Comparison of ENCODE assay signal across 8 cellular contexts in genomic region chr9:90801175-90801506, GRCh38. TPM values are rescaled to one million over a fixed set of nuclear protein-coding genes. Genes with fewer than 3 reads are reported as not detected.
DNase-seq lines count a peak whose midpoint lies in the region; ATAC-seq, FAIRE-seq and TF ChIP-seq lines count a peak whose summit lies in the region.

No MANE protein-coding gene starts in this region.

- H2BK12ac ChIP-seq in H1 (ENCODE audit: low read depth, low read length) = no peak overlapping the region

- FAIRE-seq in H1 (lab: Jason Lieb, UNC) = no peak

- H4K5ac ChIP-seq in H1 (ENCODE audit: insufficient read length, low read depth, low read length) = no peak overlapping the region

- no peak overlapping the region; the same call in 1 of the 2 replicates for H4K8ac ChIP-seq in H1 (ENCODE audit: extremely low read depth, insufficient read depth, low read length)

- H3K9me3 ChIP-seq in H1 (ENCODE audit: insufficient read depth in 2 of 2, low read depth in 1 of 2, low read length in 1 of 2) = no peaks in the 10 kb centered on the region

- H3K18ac ChIP-seq in H1 (ENCODE audit: extremely low read depth, low read length) = 0 out of 2 replicates have a peak overlapping the region, but pooled peaks have one; percentile 65

- peak overlapping the region; percentile 43 for H2AFZ ChIP-seq in H1 (ENCODE audit: low read length)

- no peaks in the 10 kb centered on the region for H3K79me2 ChIP-seq in H1 (ENCODE audit: control insufficient read depth in 1 of 2, insufficient read depth in 2 of 2, low read length in 2 of 2)

- peak overlapping the region; percentile 58 to 75 for H3K4me2 ChIP-seq in H1 (ENCODE audit: insufficient read depth in 1 of 2, low read depth in 2 of 2, low read length in 2 of 2)

- 24% methylated on average over 11 of the region's 11 CpGs; no CpG with 5 or more reads in 1 of the 2 experiments for WGBS in H1 (ENCODE audit: extremely low coverage in 1 of 2, insufficient coverage in 1 of 2, insufficient read length in 1 of 2, insufficient replicate concordance in 2 of 2, low coverage in 1 of 2, low lambda C conversion rate in 2 of 2, missing lambda C conversion rate in 1 of 2), 2 experiments

- no peak overlapping the region for H3K23ac ChIP-seq in H1 (ENCODE audit: insufficient read length)

- no peaks in the 10 kb centered on the region for H3K79me1 ChIP-seq in H1 (ENCODE audit: low read depth, low read length)

- H3K27ac ChIP-seq in H1 (ENCODE audit: low read depth, low read length) = no peak overlapping the region

- no peak overlapping the region for H2BK120ac ChIP-seq in H1 (replicated peaks; ENCODE audit: low read depth, low read length)

- intact Hi-C loops in sciatic nerve (cut with DNase I) = no loop called here

- TF ChIP-seq RAD21 in H1 (IDR thresholded peaks at IDR 0.05 in 1 of 2, conservative IDR thresholded peaks at IDR 0.05 in 1 of 2; ENCODE audit: low read depth in 2 of 2, low read length in 2 of 2) = no peak

- DNase-seq in NCI-H2107 treated with DMSO at 0.1 percent for 48 hours (lab: John Stamatoyannopoulos, UW; ENCODE audit: unreplicated experiment) = peak; percentile 22
- no peak for DNase-seq in NCI-H2107 (lab: John Stamatoyannopoulos, UW)
- peak; percentile 91 for DNase-seq in KG1 (lab: John Stamatoyannopoulos, UW)
- DNase-seq in H1 (ENCODE audit: low read depth in 1 of 2, low spot score in 2 of 2) = no peak
- DNase-seq in sciatic nerve (ENCODE audit: low spot score) = no peak
- no peak for DNase-seq in T-helper 2 cell

- no peak overlapping the region for H4K91ac ChIP-seq in H1 (replicated peaks; ENCODE audit: insufficient read length, low read length)

- no peak overlapping the region for H2BK5ac ChIP-seq in H1 (ENCODE audit: low read depth, low read length)

- H3K27me3 ChIP-seq in H1 (replicated peaks in 1 of 4; ENCODE audit: control insufficient read depth in 3 of 4, extremely low read depth in 1 of 4, insufficient read depth in 3 of 4, low read length in 3 of 4) = peaks cover 0 to 18% (median 11%) of the 10 kb centered on the region in 4 experiments; a peak in 6 of 7 replicates

- no peak overlapping the region for H3K56ac ChIP-seq in H1 (replicated peaks; ENCODE audit: insufficient read length, low read depth, low read length)

- no peaks in the 10 kb centered on the region for H4K20me1 ChIP-seq in H1 (replicated peaks in 1 of 2; ENCODE audit: control insufficient read depth in 1 of 2, insufficient read depth in 2 of 2, low read length in 2 of 2)

- peak; percentile 10 for ATAC-seq in sciatic nerve
- no peak for ATAC-seq in GM18498 (IDR thresholded peaks at IDR 0.05; ENCODE audit: unreplicated experiment)
- no peak for ATAC-seq in HG02798 (IDR thresholded peaks at IDR 0.05; ENCODE audit: poor library complexity, unreplicated experiment)

- CTCF ChIA-PET in H1 (lab: Charles Lee; ENCODE audit: partially characterized antibody) = interaction anchor here (1.6 kb wide), 1 partner anchor 64 kb away, joined by 3 read pairs; no protein-coding TSS in a partner anchor

- peaks cover 0 to 2% (median under 1%) of the 10 kb centered on the region in 4 experiments; a peak in 2 of 7 replicates for H3K4me1 ChIP-seq in H1 (replicated peaks in 1 of 4; ENCODE audit: control insufficient read depth in 3 of 4, insufficient read depth in 4 of 4, low read length in 3 of 4)

- no peaks in the 10 kb centered on the region for H3K36me3 ChIP-seq in H1 (ENCODE audit: control insufficient read depth in 2 of 4, insufficient read depth in 4 of 4, low read length in 3 of 4)

- H3K23me2 ChIP-seq in H1 (ENCODE audit: low read depth, low read length) = peaks cover 8% of the 10 kb centered on the region; the same call in 1 of the 2 replicates

- POLR2A ChIA-PET in H1 (lab: Charles Lee; ENCODE audit: partially characterized antibody) = interaction anchor here (0.8 kb wide), 1 partner anchor 18 kb away, joined by 3 read pairs; no protein-coding TSS in a partner anchor

- peak overlapping the region; percentile 62 to 78 (median 66) for H3K4me3 ChIP-seq in H1 (ENCODE audit: extremely low read depth in 1 of 4, insufficient read depth in 2 of 4, low read depth in 3 of 4, low read length in 4 of 4)

- no peak overlapping the region for H3K9ac ChIP-seq in H1 (replicated peaks in 1 of 4; ENCODE audit: extremely low read depth in 1 of 4, low read depth in 3 of 4, low read length in 3 of 4)

- H2BK20ac ChIP-seq in H1 (ENCODE audit: low read length) = no peak overlapping the region

- H2AK5ac ChIP-seq in H1 (ENCODE audit: low read depth, low read length) = no peak overlapping the region

- no peak for TF ChIP-seq POLR2A in H1 (IDR thresholded peaks at IDR 0.05; ENCODE audit: control extremely low read depth in 1 of 2, low read depth in 2 of 2, low read length in 2 of 2)

- H3K4ac ChIP-seq in H1 (replicated peaks; ENCODE audit: insufficient read length, low read depth, low read length) = no peak overlapping the region

- TF ChIP-seq CTCF in H1 (IDR thresholded peaks at IDR 0.05; ENCODE audit: control extremely low read depth in 1 of 3, insufficient read depth in 1 of 3, low read depth in 1 of 3, low read length in 3 of 3) = no peak

- H2BK15ac ChIP-seq in H1 (ENCODE audit: low read length) = no peak overlapping the region

- no peak for TF ChIP-seq EP300 in H1 (IDR thresholded peaks at IDR 0.05; ENCODE audit: borderline replicate concordance in 1 of 2, low read depth in 2 of 2, low read length in 2 of 2)

- H3K14ac ChIP-seq in H1 (ENCODE audit: insufficient read length) = no peak overlapping the region

TF ChIP-seq in H1, 55 proteins besides CTCF, POLR2A, EP300 and RAD21 (continues in another document):
- TF ChIP-seq NANOG (IDR thresholded peaks at IDR 0.05; ENCODE audit: insufficient read depth, low read depth, low read length, poor library complexity, severe bottlenecking) (no peak), SP4 (IDR thresholded peaks at IDR 0.05; ENCODE audit: low read length) (no peak), EGR1 (IDR thresholded peaks at IDR 0.05; ENCODE audit: borderline replicate concordance, low read depth, low read length) (no peak), FOSL1 (IDR thresholded peaks at IDR 0.05; ENCODE audit: insufficient read depth, low read depth, low read length) (no peak), CREB1 (IDR thresholded peaks at IDR 0.05) (no peak), EZH2 (IDR thresholded peaks at IDR 0.05; ENCODE audit: low read depth, low read length, severe bottlenecking) (no peak), SIN3A (conservative IDR thresholded peaks at IDR 0.05 in 1 of 2, IDR thresholded peaks at IDR 0.05 in 1 of 2; ENCODE audit: low read depth in 1 of 2, low read length in 2 of 2) (no peak), ATF2 (IDR thresholded peaks at IDR 0.05; ENCODE audit: low read length) (no peak)

RNA-seq across cellular contexts. Expression of gene SYK, which starts 0.5 kb away (rescaled TPM):
- total RNA-seq in H1 (2021; fragmentation: NEBNext Ultra II Directional; extraction: Animal tissue kit (Norgen Biotek cat#: 25700)) = 4.4 and 5.6 TPM in 2 replicates
- 1.5 and 1.9 TPM in 2 replicates for polyA plus RNA-seq in H1 (2011; rRNA removed)
- 1.2 TPM for polyA plus RNA-seq in H1 (2011; cell fraction: cytosol; rRNA removed)
- 4.9 TPM for polyA plus RNA-seq in H1 (2011; cell fraction: nucleus; rRNA removed)
- polyA plus RNA-seq in H1 (2012, experiment 1 of 2) = 2.8 to 4.4 TPM (median 3.4 TPM) in 4 replicates
- polyA plus RNA-seq in H1 (2012, experiment 2 of 2) = 1.1 TPM
- polyA plus RNA-seq in H1 (2013, experiment 1 of 2) = 2.9 TPM
- polyA plus RNA-seq in H1 (2013, experiment 2 of 2) = 3.4 TPM
- polyA minus RNA-seq in H1 (2011; rRNA and poly(A)+ RNA removed) = 1.7 and 2.4 TPM in 2 replicates
- polyA minus RNA-seq in H1 (2011; cell fraction: cytosol; rRNA and poly(A)+ RNA removed) = 2.3 TPM
- 3.9 TPM for polyA minus RNA-seq in H1 (2011; cell fraction: nucleus; rRNA and poly(A)+ RNA removed)
- total RNA-seq in sciatic nerve = 25.6 TPM

Comparison
In these comparisons a context has a peak if more than half of its experiments do, and no peak if none do; other contexts are left out.
1. DNase-seq: peak in NCI-H2107 treated with DMSO at 0.1 percent for 48 hours (single experiment) and KG1 (single experiment); none in NCI-H2107 (single experiment), H1 (0 of 2), sciatic nerve (single experiment) and T-helper 2 cell (0 of 5).